Comparison of ENCODE assay signal across 34 cellular contexts in the genomic region with DNA sequence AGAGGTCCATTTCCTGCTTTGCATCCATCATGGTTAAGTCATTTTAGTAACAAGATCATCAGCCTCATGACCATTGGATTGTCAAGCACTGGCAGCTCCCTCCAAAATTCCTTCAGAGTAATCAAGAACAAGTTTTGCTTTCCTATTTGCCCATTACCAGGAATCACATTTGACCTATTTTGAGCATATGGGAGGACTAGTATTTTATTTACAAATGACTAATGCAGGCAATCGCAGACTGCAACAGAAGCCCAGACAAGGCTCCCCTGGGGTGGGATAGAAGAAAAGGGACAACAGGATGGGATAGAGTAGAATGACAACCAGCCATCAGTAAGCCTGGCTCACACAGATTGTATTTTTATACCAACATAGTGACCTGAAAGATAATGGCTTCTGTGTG. TPM values are rescaled to one million over a fixed set of nuclear protein-coding genes. Genes with fewer than 3 reads are reported as not detected.
"Had no signal": no experiment of that assay in that cellular context is flagged by ENCODE, and none has a peak within 500 bp of the region (broad histone marks: within the 10 kb centered on the region; RNA-seq: fewer than 3 reads in every experiment).

No MANE protein-coding gene starts in this region.

- H3K27ac ChIP-seq: colonic mucosa, esophagus squamous epithelium, neural progenitor cell, prostate gland, right atrium auricular region, testis, tibial nerve, upper lobe of left lung had no signal

- H3K9me3 Mint-ChIP-seq: central memory CD8-positive, alpha-beta T cell; dendritic cell treated with granulocyte-macrophage colony-stimulating factor and Interleukin-4, amounts not matched to agents 40 ng/mL and 50 ng/mL, for 4 days; nephron; neural progenitor cell; stimulated activated effector memory CD8-positive, alpha-beta T cell treated with anti-CD3 and anti-CD28 coated beads, Interleukin-12 subunit alpha, Interleukin-12 subunit beta, amount 100 ng/mL, for 72 hours had no signal

- H3K27ac Mint-ChIP-seq: dendritic cell treated with granulocyte-macrophage colony-stimulating factor and Interleukin-4, amounts not matched to agents 40 ng/mL and 50 ng/mL, for 4 days; naive thymus-derived CD4-positive, alpha-beta T cell; nephron; neural progenitor cell; stimulated activated effector memory CD8-positive, alpha-beta T cell treated with anti-CD3 and anti-CD28 coated beads, Interleukin-12 subunit alpha, Interleukin-12 subunit beta, amount 100 ng/mL, for 72 hours had no signal

- DNase-seq: colonic mucosa; effector memory CD4-positive, alpha-beta T cell; erythroblast; esophagus squamous epithelium; head of caudate nucleus; mesendoderm; midbrain; naive thymus-derived CD4-positive, alpha-beta T cell; stimulated activated CD4-positive, alpha-beta T cell treated with anti-CD3 and anti-CD28 coated beads, Interleukin-2, amount 100 ng/mL, for 24 hours; stimulated activated CD4-positive, alpha-beta T cell treated with anti-CD3 and anti-CD28 coated beads, Interleukin-4, amount 100 ng/mL, for 24 hours; stimulated activated naive CD8-positive, alpha-beta T cell treated with anti-CD3 and anti-CD28 coated beads, Interleukin-15, Interleukin-2, amounts not matched to agents 100 U/mL and 50 U/mL, for 24 hours; substantia nigra; testis; upper lobe of left lung had no signal

- H2AFZ ChIP-seq: neural progenitor cell had no signal

- H3K4me1 ChIP-seq: colonic mucosa, esophagus squamous epithelium, prostate gland, right atrium auricular region, testis, tibial nerve, upper lobe of left lung had no signal

- H3K36me3 Mint-ChIP-seq: naive thymus-derived CD4-positive, alpha-beta T cell; neural progenitor cell; stimulated activated effector memory CD8-positive, alpha-beta T cell treated with anti-CD3 and anti-CD28 coated beads, Interleukin-12 subunit alpha, Interleukin-12 subunit beta, amount 100 ng/mL, for 72 hours had no signal

- H3K36me3 ChIP-seq: colonic mucosa, esophagus squamous epithelium, neural progenitor cell, prostate gland, right atrium auricular region, tibial nerve, upper lobe of left lung had no signal

- H3K4me3 ChIP-seq: colonic mucosa, esophagus squamous epithelium, neural progenitor cell, prostate gland, right atrium auricular region, testis, tibial nerve, upper lobe of left lung had no signal

- H3K27me3 ChIP-seq: colonic mucosa, neural progenitor cell, right atrium auricular region, testis, tibial nerve, upper lobe of left lung had no signal

- H3K4me2 ChIP-seq: neural progenitor cell had no signal

- H3K4me1 Mint-ChIP-seq: central memory CD8-positive, alpha-beta T cell; naive thymus-derived CD4-positive, alpha-beta T cell; nephron; stimulated activated effector memory CD8-positive, alpha-beta T cell treated with anti-CD3 and anti-CD28 coated beads, Interleukin-12 subunit alpha, Interleukin-12 subunit beta, amount 100 ng/mL, for 72 hours had no signal

- ATAC-seq: left lobe of liver; naive thymus-derived CD4-positive, alpha-beta T cell; sciatic nerve; stimulated activated effector memory CD8-positive, alpha-beta T cell treated with anti-CD3 and anti-CD28 coated beads, Interleukin-12 subunit alpha, Interleukin-12 subunit beta, amount 100 ng/mL, for 72 hours; stimulated activated naive CD8-positive, alpha-beta T cell treated with anti-CD3 and anti-CD28 coated beads, Interleukin-15, Interleukin-2, amounts not matched to agents 100 U/mL and 50 U/mL, for 24 hours had no signal

- H3K9me3 ChIP-seq: colonic mucosa, esophagus squamous epithelium, prostate gland, right atrium auricular region, testis, tibial nerve, upper lobe of left lung had no signal

- H3K9ac ChIP-seq: neural progenitor cell had no signal

- FAIRE-seq: frontal cortex, keratinocyte, urothelium cell line had no signal

- H3K4me3 Mint-ChIP-seq: central memory CD8-positive, alpha-beta T cell; dendritic cell treated with granulocyte-macrophage colony-stimulating factor and Interleukin-4, amounts not matched to agents 40 ng/mL and 50 ng/mL, for 4 days; naive thymus-derived CD4-positive, alpha-beta T cell; nephron; neural progenitor cell; stimulated activated effector memory CD8-positive, alpha-beta T cell treated with anti-CD3 and anti-CD28 coated beads, Interleukin-12 subunit alpha, Interleukin-12 subunit beta, amount 100 ng/mL, for 72 hours had no signal

RNA-seq across cellular contexts. Expression of gene MMP10, which starts 9.1 kb away (rescaled TPM):
- total RNA-seq: esophagus squamous epithelium; frontal cortex; left lobe of liver; lower leg skin; mucosa of gallbladder; naive thymus-derived CD4-positive, alpha-beta T cell; osteocyte; right atrium auricular region; sciatic nerve; tibial nerve had no signal
- polyA plus RNA-seq: naive thymus-derived CD4-positive, alpha-beta T cell had no signal

RNA-seq across cellular contexts. Expression of gene MMP1, which starts 26.6 kb away (rescaled TPM):
- total RNA-seq: frontal cortex; left lobe of liver; lower leg skin; naive thymus-derived CD4-positive, alpha-beta T cell; osteocyte; tibial nerve had no signal
- polyA plus RNA-seq: naive thymus-derived CD4-positive, alpha-beta T cell had no signal

RNA-seq across cellular contexts. Expression of gene MMP8, which starts 46.6 kb away (rescaled TPM):
- total RNA-seq: chondrocyte; colonic mucosa; esophagus squamous epithelium; fibroblast of villous mesenchyme; frontal cortex; glomerular endothelial cell; lung microvascular endothelial cell; mucosa of gallbladder; naive thymus-derived CD4-positive, alpha-beta T cell; osteocyte; prostate gland; tibial nerve had no signal
- polyA plus RNA-seq: naive thymus-derived CD4-positive, alpha-beta T cell had no signal
